Comparison of ENCODE assay signal across 12 cellular contexts in genomic region chr10:98374176-98374969, GRCh38. TPM values are rescaled to one million over a fixed set of nuclear protein-coding genes. Genes with fewer than 3 reads are reported as not detected.
DNase-seq lines count a peak whose midpoint lies in the region; ATAC-seq, FAIRE-seq and TF ChIP-seq lines count a peak whose summit lies in the region.
"Had no signal": no experiment of that assay in that cellular context is flagged by ENCODE, and none has a peak within 500 bp of the region (broad histone marks: within the 10 kb centered on the region; RNA-seq: fewer than 3 reads in every experiment).

No MANE protein-coding gene starts in this region.

- no TSS peak for BruUV-seq in IMR-90 (replicated peaks; lab: Mats Ljungman, UMichigan)

- no peak for TF ChIP-seq CTCF in IMR-90 (conservative IDR thresholded peaks at IDR 0.05; ENCODE audit: low read depth, low read length)
- TF ChIP-seq CTCF in astrocyte of the spinal cord (IDR thresholded peaks at IDR 0.05; ENCODE audit: low read depth, low read length) = no peak
- no peak for TF ChIP-seq CTCF in D721Med (IDR thresholded peaks at IDR 0.05; ENCODE audit: insufficient read depth, missing control alignments)

- peak overlapping the region; percentile 89 for H2BK120ac ChIP-seq in IMR-90 (ENCODE audit: low read depth, low read length)

- peak overlapping the region; percentile 63; the same call in 1 of the 2 replicates for H4K91ac ChIP-seq in IMR-90 (ENCODE audit: insufficient read depth, low read depth, low read length)

- H3K4me2 ChIP-seq in IMR-90 (ENCODE audit: low read depth, low read length) = peak overlapping the region; percentile 72

- peaks cover 2% of the 10 kb centered on the region; the same call in 1 of the 2 replicates for H3K9me3 ChIP-seq in IMR-90 (ENCODE audit: control insufficient read depth, insufficient read depth, low read length)
- H3K9me3 ChIP-seq in mesodermal cell (ENCODE audit: control insufficient read depth, low read length) = peaks cover 3% of the 10 kb centered on the region
- H3K9me3 ChIP-seq: SJSA1 had no signal

- peak overlapping the region; percentile 60 for H2AFZ ChIP-seq in IMR-90 (replicated peaks; ENCODE audit: low read length, poor library complexity)

- WGBS in IMR-90 (ENCODE audit: extremely low coverage in 2 of 2, insufficient read length in 1 of 2), 2 experiments = 30% methylated on average over 2 of the region's 8 CpGs; no CpG with 5 or more reads in 1 of the 2 experiments
- 45 to 76% methylated on average over 5 to 6 of the region's 8 CpGs for WGBS in mesodermal cell (ENCODE audit: insufficient coverage in 2 of 2), 2 experiments

- H3K4me1 ChIP-seq in IMR-90 (ENCODE audit: control insufficient read depth, insufficient read depth, low read length) (peaks cover 38% of the 10 kb centered on the region), mesodermal cell (ENCODE audit: control insufficient read depth, insufficient read depth, low read length, poor library complexity, severe bottlenecking) (peaks cover 21% of the 10 kb centered on the region)
- H3K4me1 ChIP-seq: SJSA1 had no signal

- H2BK20ac ChIP-seq in IMR-90 (ENCODE audit: low read depth, low read length) = peak overlapping the region; percentile 72

- H3K4ac ChIP-seq in IMR-90 (ENCODE audit: low read depth, low read length) = peak overlapping the region; percentile 91

- peak overlapping the region; percentile 95 for H2AK9ac ChIP-seq in IMR-90 (replicated peaks; ENCODE audit: low read depth, low read length, poor library complexity)

- H3K4me3 ChIP-seq in IMR-90 (ENCODE audit: insufficient read depth, low read depth, low read length) = no peak overlapping the region
- no peak overlapping the region for H3K4me3 ChIP-seq in astrocyte of the spinal cord (ENCODE audit: low read depth, low read length)
- no peak overlapping the region for H3K4me3 ChIP-seq in mesodermal cell (ENCODE audit: extremely low read depth, insufficient read depth, low read length, poor library complexity, severe bottlenecking)
- H3K4me3 ChIP-seq: SJSA1 had no signal

- CTCF ChIA-PET in IMR-90 (lab: Yijun Ruan, JAX) = no interaction called here

- TF ChIP-seq POLR2A in IMR-90 (IDR thresholded peaks at IDR 0.05; ENCODE audit: low read depth, low read length) = no peak; the same call in 1 of the 2 replicates

- POLR2A ChIA-PET in IMR-90 (lab: Charles Lee; ENCODE audit: unreplicated experiment) = no interaction called here

- H2BK5ac ChIP-seq in IMR-90 (ENCODE audit: low read depth, low read length, poor library complexity, severe bottlenecking) = peak overlapping the region; percentile 89

- peak overlapping the region in 1 of 2 experiments; percentile 90; a peak in 3 of 4 replicates for H4K8ac ChIP-seq in IMR-90 (ENCODE audit: low read depth in 2 of 2, low read length in 2 of 2)

- peak overlapping the region; percentile 88 for H3K23ac ChIP-seq in IMR-90 (ENCODE audit: low read depth, low read length)

- H3K27ac ChIP-seq in IMR-90 (ENCODE audit: insufficient read depth, low read length) (peak overlapping the region; percentile 54), mesodermal cell (ENCODE audit: low read depth, low read length, severe bottlenecking) (peak overlapping the region; percentile 87)
- H3K27ac ChIP-seq: SJSA1 had no signal

- dilution Hi-C loops in IMR-90 (cut with HindIII; ENCODE audit: low sequenced_read_pairs, unreplicated experiment) = no loop called here

- ATAC-seq in IMR-90 (ENCODE audit: low read depth) (peak; percentile 77), GM18498 (IDR thresholded peaks at IDR 0.05; ENCODE audit: unreplicated experiment) (no peak), left colon (no peak)

- H3K79me1 ChIP-seq in IMR-90 (ENCODE audit: low read depth in 1 of 2, low read length in 2 of 2) = no peaks in the 10 kb centered on the region; a peak in 1 of 4 replicates

- no peaks in the 10 kb centered on the region for H4K20me1 ChIP-seq in IMR-90 (ENCODE audit: insufficient read depth, low read length)

- peak overlapping the region; percentile 84; the same call in 1 of the 2 replicates for H3K18ac ChIP-seq in IMR-90 (ENCODE audit: low read depth, low read length)

- FAIRE-seq in D721Med (lab: Jason Lieb, UNC) = no peak
- FAIRE-seq: G401.6 had no signal

- no peaks in the 10 kb centered on the region for H3K36me3 ChIP-seq in IMR-90 (ENCODE audit: control insufficient read depth, insufficient read depth, low read length)
- no peaks in the 10 kb centered on the region for H3K36me3 ChIP-seq in mesodermal cell (ENCODE audit: control insufficient read depth, insufficient read depth, low read length)
- H3K36me3 ChIP-seq: SJSA1 had no signal

- peak overlapping the region; percentile 76; the same call in 1 of the 2 replicates for H4K5ac ChIP-seq in IMR-90 (ENCODE audit: low read depth, low read length)

- peak overlapping the region; percentile 83 for H2BK15ac ChIP-seq in IMR-90 (ENCODE audit: low read depth, low read length)

- H3K27me3 ChIP-seq in IMR-90 (ENCODE audit: control insufficient read depth, insufficient read depth, low read length) = no peaks in the 10 kb centered on the region
- H3K27me3 ChIP-seq: SJSA1 had no signal

- intact Hi-C loops in IMR-90 (cut with micrococcal nuclease) (no loop called here), left colon (cut with DNase I, micrococcal nuclease) (no loop called here)

- DNase-seq in CD1c-positive myeloid dendritic cell (ENCODE audit: extremely low spot score) = peak; percentile 82
- peak; percentile 91 for DNase-seq in IMR-90
- peak; percentile 68 for DNase-seq in astrocyte of the spinal cord (ENCODE audit: low read depth, low spot score)
- DNase-seq in NCI-H2081 treated with DMSO at 0.1 percent for 48 hours (lab: John Stamatoyannopoulos, UW) = no peak
- DNase-seq in left colon = no peak
- no peak for DNase-seq in D721Med (ENCODE audit: insufficient read length, low spot score)
- DNase-seq: Karpas-422, retina had no signal

- peak; percentile 21; the same call in 1 of the 2 replicates for TF ChIP-seq RAD21 in IMR-90 (IDR thresholded peaks at IDR 0.05; ENCODE audit: low read length)

- H2AK5ac ChIP-seq in IMR-90 (ENCODE audit: low read depth, low read length) = peak overlapping the region; percentile 85; the same call in 1 of the 2 replicates

- in situ Hi-C loops in IMR-90 (cut with MboI; ENCODE audit: low sequenced_read_pairs) = no loop called here
- in situ Hi-C loops in astrocyte of the spinal cord (cut with HindIII; ENCODE audit: low sequenced_read_pairs) = no loop called here

- H3K9me1 ChIP-seq in IMR-90 (ENCODE audit: insufficient read depth, low read length) = peaks cover 27% of the 10 kb centered on the region

- H3K56ac ChIP-seq in IMR-90 (ENCODE audit: extremely low read depth, insufficient read depth, low read length) = peak overlapping the region; percentile 57; the same call in 1 of the 2 replicates

- H3K14ac ChIP-seq in IMR-90 (replicated peaks; ENCODE audit: low read depth, low read length) = peak overlapping the region; percentile 86

- no peak overlapping the region; the same call in 1 of the 2 replicates for H3K9ac ChIP-seq in IMR-90 (ENCODE audit: low read depth, low read length)

TF ChIP-seq in IMR-90, 13 proteins besides CTCF, POLR2A, EP300 and RAD21:
- 0 out of 2 replicates have a peak, but pooled peaks have one; percentile 15 for TF ChIP-seq MAZ (IDR thresholded peaks at IDR 0.05; ENCODE audit: borderline replicate concordance, low read depth, low read length)
- TF ChIP-seq RFX5 (IDR thresholded peaks at IDR 0.05; ENCODE audit: low read depth, low read length) = no peak
- no peak for TF ChIP-seq SMC3 (IDR thresholded peaks at IDR 0.05; ENCODE audit: low read depth, low read length)
- no peak for TF ChIP-seq RCOR1 (IDR thresholded peaks at IDR 0.05; ENCODE audit: insufficient replicate concordance, low read length)
- TF ChIP-seq FOS (IDR thresholded peaks at IDR 0.05; ENCODE audit: low read depth, low read length) = peak; percentile 78

RNA-seq across cellular contexts. Expression of gene PYROXD2, which starts 40.6 kb away (rescaled TPM):
- total RNA-seq in IMR-90 (2012; rRNA removed) = 5.8 and 6.5 TPM in 2 replicates
- polyA plus RNA-seq in IMR-90 (2012; rRNA removed) = 16.3 and 16.4 TPM in 2 replicates
- polyA plus RNA-seq in IMR-90 (2012; cell fraction: cytosol; rRNA removed) = 11.1 and 18.4 TPM in 2 replicates
- polyA plus RNA-seq in IMR-90 (2012; cell fraction: nucleus; rRNA removed; ENCODE audit: low replicate concordance) = 78.4 and 95.1 TPM in 2 replicates
- polyA plus RNA-seq in mesodermal cell (2013, experiment 1 of 2) = 16.0 TPM
- polyA plus RNA-seq in mesodermal cell (2013, experiment 2 of 2) = 9.9 TPM
- 10 to 100 TPM in 1 of 2 donors, 1 to 10 TPM in 1; 6.0 to 13.4 TPM for total RNA-seq in left colon

Comparison
In these comparisons a context has a peak if more than half of its experiments do, and no peak if none do; other contexts are left out.
1. DNase-seq: peak in CD1c-positive myeloid dendritic cell (single experiment), IMR-90 (single experiment) and astrocyte of the spinal cord (single experiment); none in NCI-H2081 treated with DMSO at 0.1 percent for 48 hours (single experiment), left colon (0 of 2) and D721Med (single experiment).